Comparison of ENCODE assay signal across 27 cellular contexts in genomic region chr14:100988011-100988410, GRCh38.
A peak's percentile ranks its signal among the peaks of the same experiment; 100 is the strongest.
DNase-seq lines count a peak whose midpoint lies in the region; ATAC-seq and TF ChIP-seq lines count a peak whose summit lies in the region.
"Had no signal": no experiment of that assay in that cellular context is flagged by ENCODE, and none has a peak within 500 bp of the region (broad histone marks: within the 10 kb centered on the region; RNA-seq: fewer than 3 reads in every experiment).

No MANE protein-coding gene starts in this region.

- H3K4ac ChIP-seq in mesenchymal stem cell (ENCODE audit: low read depth in 1 of 2, low read length in 2 of 2), result no peak overlapping the region

- no peak overlapping the region for H4K91ac ChIP-seq in mesenchymal stem cell (ENCODE audit: low read length)

- no peak overlapping the region for H2BK12ac ChIP-seq in mesenchymal stem cell (ENCODE audit: low read length in 2 of 2)

- no peak overlapping the region for H2BK15ac ChIP-seq in mesenchymal stem cell (ENCODE audit: low read depth, poor library complexity, severe bottlenecking)

- H3K4me3 ChIP-seq in choroid plexus epithelial cell (ENCODE audit: low read depth, low read length) (no peak overlapping the region), mesenchymal stem cell (ENCODE audit: insufficient read depth in 1 of 2, low read depth in 1 of 2, low read length in 2 of 2) (no peak overlapping the region)
- H3K4me3 ChIP-seq: K562, upper lobe of right lung had no signal

- H3K4me1 ChIP-seq in mesenchymal stem cell (ENCODE audit: control insufficient read depth, insufficient read depth, low read depth, low read length), result peaks cover 1% of the 10 kb centered on the region
- H3K4me1 ChIP-seq: Caco-2, upper lobe of right lung had no signal

- H3K18ac ChIP-seq in mesenchymal stem cell (ENCODE audit: low read depth in 1 of 2, low read length in 2 of 2), result no peak overlapping the region

- 63% methylated on average over 1 of the region's 1 CpG for WGBS in mesenchymal stem cell

- peak overlapping the region; percentile 74 for H3K27ac ChIP-seq in mesenchymal stem cell (ENCODE audit: low read length, poor library complexity, severe bottlenecking)
- H3K27ac ChIP-seq: upper lobe of right lung had no signal

- no peak for TF ChIP-seq CTCF in choroid plexus epithelial cell (conservative IDR thresholded peaks at IDR 0.05; ENCODE audit: low read depth, low read length)

- no peak overlapping the region for H2AFZ ChIP-seq in mesenchymal stem cell (ENCODE audit: low read depth, low read length)

- H3K9ac ChIP-seq in mesenchymal stem cell (ENCODE audit: low read length), result no peak overlapping the region
- H3K9ac ChIP-seq: SK-N-SH had no signal

- no peak overlapping the region for H2AK5ac ChIP-seq in mesenchymal stem cell (ENCODE audit: low read length, severe bottlenecking)

- peaks cover 1% of the 10 kb centered on the region for H3K79me1 ChIP-seq in mesenchymal stem cell (replicated peaks; ENCODE audit: low read length, poor library complexity, severe bottlenecking)

- H3K4me2 ChIP-seq in mesenchymal stem cell (ENCODE audit: low read length, poor library complexity, severe bottlenecking), result no peak overlapping the region
- H3K4me2 ChIP-seq: SK-N-SH had no signal

- ATAC-seq in GM21515 (IDR thresholded peaks at IDR 0.05; ENCODE audit: unreplicated experiment), result no peak
- ATAC-seq: K562, left colon, T-helper 17 cell, upper lobe of right lung had no signal

- H3K36me3 ChIP-seq in mesenchymal stem cell (ENCODE audit: control insufficient read depth in 1 of 2, insufficient read depth in 2 of 2, low read depth in 1 of 2, low read length in 2 of 2), result peaks cover 0 to 85% of the 10 kb centered on the region in 2 experiments
- H3K36me3 ChIP-seq: upper lobe of right lung had no signal

- H4K8ac ChIP-seq in mesenchymal stem cell (ENCODE audit: low read length), result no peak overlapping the region

- H2BK120ac ChIP-seq in mesenchymal stem cell (ENCODE audit: low read depth, low read length), result no peak overlapping the region

- no peak overlapping the region for H2BK5ac ChIP-seq in mesenchymal stem cell (ENCODE audit: low read depth, low read length, poor library complexity, severe bottlenecking)

- no peak overlapping the region for H3K14ac ChIP-seq in mesenchymal stem cell (ENCODE audit: low read length in 2 of 2)

- no peak overlapping the region for H3K23ac ChIP-seq in mesenchymal stem cell (ENCODE audit: low read length in 2 of 2)

- H3K9me3 ChIP-seq in mesenchymal stem cell (ENCODE audit: control insufficient read depth, low read length), result no peaks in the 10 kb centered on the region
- H3K9me3 ChIP-seq: Caco-2, SK-N-SH, upper lobe of right lung had no signal

- peak; percentile 73 for DNase-seq in ELR (ENCODE audit: low read depth)
- peak; percentile 16 for DNase-seq in RKO (ENCODE audit: low spot score)
- peak; percentile 46 for DNase-seq in choroid plexus epithelial cell (ENCODE audit: low read depth)
- no peak for DNase-seq in mesenchymal stem cell
- DNase-seq in pons (ENCODE audit: low spot score), result no peak
- no peak for DNase-seq in NCI-H1092 treated with DMSO at 0.1 percent for 48 hours (lab: John Stamatoyannopoulos, UW)
- DNase-seq in NCI-H69 (lab: John Stamatoyannopoulos, UW), result no peak
- DNase-seq: activated CD4-positive, alpha-beta T cell treated with anti-CD3 and anti-CD28 coated beads for 4 hours; activated CD8-positive, alpha-beta memory T cell treated with anti-CD3 and anti-CD28 coated beads for 24 hours; activated T-cell treated with anti-CD3 and anti-CD28 coated beads, Interleukin-2, amount 50 U/mL, for 1 hour; C1 segment of cervical spinal cord; Caco-2; DMS79 treated with DMSO at 0.1 percent for 48 hours; glutamatergic neuron; left colon; naive B cell; NCI-H146; NCI-H2171; NCI-H524; RPMI8226; SK-N-SH; stimulated activated CD4-positive, alpha-beta T cell treated with anti-CD3 and anti-CD28 coated beads, Interleukin-2, amount 100 ng/mL, for 24 hours; substantia nigra; T-helper 17 cell; upper lobe of right lung had no signal

- no peaks in the 10 kb centered on the region for H3K27me3 ChIP-seq in mesenchymal stem cell (ENCODE audit: control insufficient read depth in 1 of 2, insufficient read depth in 1 of 2, low read length in 2 of 2)
- H3K27me3 ChIP-seq: upper lobe of right lung had no signal

Comparison
In these comparisons a context has a peak if more than half of its experiments do, and no peak if none do; other contexts are left out.
1. DNase-seq: peak in ELR (single experiment), RKO (single experiment) and choroid plexus epithelial cell (single experiment); none in mesenchymal stem cell (single experiment), pons (single experiment), NCI-H1092 treated with DMSO at 0.1 percent for 48 hours (single experiment) and NCI-H69 (single experiment).